ENCODE assay signal across 8 cellular contexts in the genomic region with DNA sequence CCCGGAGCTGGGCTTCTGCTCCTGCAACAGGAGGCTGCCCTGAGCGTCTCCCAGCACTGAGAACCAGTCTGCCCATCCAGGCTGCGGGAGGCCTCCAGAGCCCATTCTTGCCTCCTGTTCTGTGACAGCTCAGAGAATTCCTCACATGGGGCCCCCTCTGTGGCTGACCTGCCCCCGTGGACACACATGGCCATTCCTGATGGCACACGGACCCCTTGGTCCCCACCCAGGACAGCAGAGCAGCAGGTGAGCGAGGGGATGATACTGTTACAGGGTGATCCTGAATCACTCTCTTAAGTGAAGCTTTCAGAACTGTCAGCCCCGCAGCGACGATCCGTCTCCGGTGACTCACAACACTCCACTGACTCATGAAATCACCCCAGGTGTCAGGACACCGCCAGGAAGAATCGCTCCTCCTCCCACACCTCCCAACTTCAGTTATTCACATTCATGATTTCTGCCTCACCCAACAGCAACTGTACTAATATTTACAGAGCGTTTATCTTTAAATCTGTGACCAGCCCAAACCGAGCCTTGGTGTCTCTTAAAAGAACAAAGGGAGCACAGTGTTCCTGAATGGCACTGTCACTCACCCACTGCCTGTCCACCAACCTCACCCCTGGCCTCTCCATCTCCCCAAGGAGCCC. TPM values are rescaled to one million over a fixed set of nuclear protein-coding genes. Genes with fewer than 3 reads are reported as not detected.
A peak's percentile ranks its signal among the peaks of the same experiment; 100 is the strongest.
DNase-seq lines count a peak whose midpoint lies in the region; ATAC-seq and TF ChIP-seq lines count a peak whose summit lies in the region.

No MANE protein-coding gene starts in this region.

- no peak for TF ChIP-seq POLR2A in transverse colon (IDR thresholded peaks at IDR 0.05)

- no peak overlapping the region for H3K27ac Mint-ChIP-seq in chondrocyte (ENCODE audit: unreplicated experiment)

- CTCF ChIA-PET in PC-9 (lab: Charles Lee) (no interaction called here), GM10248 (lab: Yijun Ruan, JAX) (no interaction called here)

- POLR2A ChIA-PET in PC-9 (lab: Charles Lee; ENCODE audit: unreplicated experiment) = interaction anchor here (0.7 kb wide), 2 partner anchors 50 to 152 kb away, joined by 3 read pairs; no protein-coding TSS in a partner anchor
- POLR2A ChIA-PET in GM10248 (lab: Yijun Ruan, JAX) = no interaction called here

- H2AFZ ChIP-seq in PC-9 = no peak overlapping the region

- peaks cover 11% of the 10 kb centered on the region for H3K4me1 Mint-ChIP-seq in chondrocyte (ENCODE audit: low read depth)

- peak; percentile 42 for DNase-seq in activated naive CD4-positive, alpha-beta T cell treated with Interleukin-2 at 50 U/mL for 16 hours
- no peak for DNase-seq in activated naive CD4-positive, alpha-beta T cell treated with anti-CD3 and anti-CD28 coated beads, Interleukin-2, amount 50 U/mL, for 16 hours
- DNase-seq in PC-9 (peak; percentile 83 to 95), glomerular visceral epithelial cell (ENCODE audit: extremely low spot score) (peak; percentile 81), transverse colon (peak; percentile 19), chondrocyte (ENCODE audit: low spot score) (no peak), GM10248 (ENCODE audit: extremely low spot score) (no peak)

- intact Hi-C loops in PC-9 (cut with micrococcal nuclease; ENCODE audit: unreplicated experiment) (loop anchor here (1.0 kb wide), 1 partner anchor 48 kb away; no protein-coding TSS in a partner anchor), transverse colon (cut with DNase I; ENCODE audit: low total_unique reads) (no loop called here)

- H3K27ac ChIP-seq in PC-9 (peak overlapping the region; percentile 64), transverse colon (no peak overlapping the region)

- peaks cover 3% of the 10 kb centered on the region for H3K36me3 Mint-ChIP-seq in chondrocyte (ENCODE audit: low read depth)

- peaks cover 27% of the 10 kb centered on the region for H3K4me1 ChIP-seq in PC-9 (replicated peaks; ENCODE audit: insufficient read depth)
- H3K4me1 ChIP-seq in transverse colon = peaks cover 0 to 5% (median 2%) of the 10 kb centered on the region in 4 donors

- H3K9me3 Mint-ChIP-seq in chondrocyte (ENCODE audit: low read depth) = no peaks in the 10 kb centered on the region

- H3F3A ChIP-seq in PC-9 (ENCODE audit: insufficient read depth, low read depth) = peaks cover 27% of the 10 kb centered on the region

- no peaks in the 10 kb centered on the region for H3K9me2 ChIP-seq in PC-9 (ENCODE audit: insufficient read depth)

- peak overlapping the region; percentile 65 for H3K4me2 ChIP-seq in PC-9

- WGBS in transverse colon (ENCODE audit: low coverage in 1 of 2), 2 donors = 8 to 48% methylated on average over 2 to 15 of the region's 15 CpGs

- TF ChIP-seq CTCF in PC-9 (conservative IDR thresholded peaks at IDR 0.05) = no peak
- TF ChIP-seq CTCF in transverse colon (IDR thresholded peaks at IDR 0.05) = no peak
- no peak for TF ChIP-seq CTCF in chondrocyte (IDR thresholded peaks at IDR 0.05)
- no peak for TF ChIP-seq CTCF in GM10248 (IDR thresholded peaks at IDR 0.05; ENCODE audit: control extremely low read depth, extremely low read depth, low read depth, missing control alignments)

- TSS peak; percentile 77 for BruUV-seq in PC-9 (replicated peaks; lab: Mats Ljungman, UMichigan)

- H3K36me3 ChIP-seq in PC-9 (ENCODE audit: low read depth) = no peaks in the 10 kb centered on the region
- no peaks in the 10 kb centered on the region for H3K36me3 ChIP-seq in transverse colon

- H3K27me3 ChIP-seq in PC-9 (ENCODE audit: insufficient read depth, low read depth) = no peaks in the 10 kb centered on the region
- H3K27me3 ChIP-seq in transverse colon = peaks cover 20% of the 10 kb centered on the region

- TF ChIP-seq EP300 in transverse colon (IDR thresholded peaks at IDR 0.05; ENCODE audit: low read depth) = no peak

- peaks cover 5% of the 10 kb centered on the region for H3K27me3 Mint-ChIP-seq in chondrocyte (ENCODE audit: low read depth)

- in situ Hi-C loops in transverse colon (cut with MboI; ENCODE audit: low pct_ligation_motif_present in 1 of 4, low pct_unique_long_range_greater_than_20kb in 1 of 4, low sequenced_read_pairs in 3 of 4) = no loop called here

- no peak overlapping the region for H3K4me3 ChIP-seq in PC-9
- no peak overlapping the region for H3K4me3 ChIP-seq in transverse colon

- no peak overlapping the region for H3K4me3 Mint-ChIP-seq in chondrocyte (ENCODE audit: unreplicated experiment)

- H3K9me3 ChIP-seq in PC-9 (ENCODE audit: insufficient read depth, low read depth) = no peaks in the 10 kb centered on the region
- no peaks in the 10 kb centered on the region for H3K9me3 ChIP-seq in transverse colon

- no peaks in the 10 kb centered on the region for H4K20me1 ChIP-seq in PC-9 (ENCODE audit: insufficient read depth)

- no peak for ATAC-seq in GM18868 (IDR thresholded peaks at IDR 0.05; ENCODE audit: unreplicated experiment)

- no peaks in the 10 kb centered on the region for H3K79me2 ChIP-seq in PC-9 (ENCODE audit: low read depth)

RNA-seq across cellular contexts. Expression of a gene that starts 22.5 kb away (rescaled TPM):
- total RNA-seq in PC-9 (2021) (0.50 and 0.63 TPM in 2 replicates), transverse colon (1 to 10 TPM in 2 of 4 donors, under 1 TPM in 2; 0.14 to 1.6 (median 1.2) TPM), chondrocyte (0.23 to 1.0 TPM (median 0.42 TPM) in 3 replicates)

RNA-seq across cellular contexts. Expression of a gene that starts 41.7 kb away (rescaled TPM):
- 408 and 447 TPM in 2 replicates for total RNA-seq in PC-9 (2021)
- 100 to 1,000 TPM in 3 of 4 donors, 10 to 100 TPM in 1; 56.5 to 170 (median 106) TPM for total RNA-seq in transverse colon
- 208 to 243 TPM (median 220 TPM) in 3 replicates for total RNA-seq in chondrocyte

RNA-seq across cellular contexts. Expression of a gene that starts 48.3 kb away (rescaled TPM):
- total RNA-seq in PC-9 (2021) = 49.3 and 53.1 TPM in 2 replicates
- 1,000 to 10,000 TPM in 1 of 4 donors, 100 to 1,000 TPM in 2, 10 to 100 TPM in 1; 82.6 to 1,341 (median 190) TPM for total RNA-seq in transverse colon
- 15.6 to 19.9 TPM (median 17.9 TPM) in 3 replicates for total RNA-seq in chondrocyte

Comparison
In these comparisons a context has a peak if more than half of its experiments do, and no peak if none do; other contexts are left out.
1. DNase-seq: peak in activated naive CD4-positive, alpha-beta T cell treated with Interleukin-2 at 50 U/mL for 16 hours (single experiment), PC-9 (2 of 2), glomerular visceral epithelial cell (single experiment) and transverse colon (single experiment); none in activated naive CD4-positive, alpha-beta T cell treated with anti-CD3 and anti-CD28 coated beads, Interleukin-2, amount 50 U/mL, for 16 hours (single experiment), chondrocyte (single experiment) and GM10248 (single experiment).